In the genomic region with DNA sequence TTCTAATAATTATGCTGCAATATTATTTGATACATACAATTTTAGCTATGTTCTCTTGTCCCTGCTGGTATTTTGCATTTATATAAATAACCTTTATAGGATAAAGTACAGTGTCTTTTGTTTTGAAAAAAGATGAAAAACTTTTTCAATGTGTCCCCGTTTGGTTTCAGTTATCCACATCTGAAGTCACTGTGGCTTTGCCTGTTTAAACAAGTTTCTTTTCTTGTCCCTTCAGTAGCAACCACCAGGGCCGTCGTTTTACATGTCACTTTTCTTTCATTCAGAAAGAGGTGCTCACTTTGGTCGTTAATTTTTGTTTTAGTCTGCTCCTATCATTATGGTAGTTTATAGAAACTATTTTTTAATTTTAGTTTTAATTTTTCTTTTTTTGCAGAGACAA, we compare ENCODE assay signal across 18 cellular contexts.
"Had no signal": no experiment of that assay in that cellular context is flagged by ENCODE, and none has a peak within 500 bp of the region (broad histone marks: within the 10 kb centered on the region; RNA-seq: fewer than 3 reads in every experiment).

No MANE protein-coding gene starts in this region.

- H3K27me3 ChIP-seq: spleen, testis, uterus had no signal

- H3K27ac Mint-ChIP-seq: activated T-helper 1 cell treated with anti-CD3 and anti-CD28 coated beads, Interleukin-12 subunit alpha, Interleukin-12 subunit beta, Interleukin-2, Interleukin-4 antibody, amounts not matched to agents 30 ng/mL and 10 ng/mL and 1 ng/mL, durations not matched to agents 14 hours and 24 hours and 36 hours had no signal

- ATAC-seq: left lobe of liver had no signal

- DNase-seq: activated CD4-positive, alpha-beta T cell treated with anti-CD3 and anti-CD28 coated beads, Interleukin-2, amount 50 U/mL, for 48 hours; activated CD4-positive, CD25-positive, alpha-beta regulatory T cell treated with anti-CD3 and anti-CD28 coated beads, Interleukin-2, amount 50 U/mL, for 72 hours; activated gamma-delta T cell treated with Interleukin-2 at 50 U/mL for 16 hours; cortex of kidney; erythroblast; foreskin fibroblast; kidney; naive B cell; spleen; stimulated activated CD4-positive, alpha-beta T cell treated with anti-CD3 and anti-CD28 coated beads, Interleukin-4, amount 100 ng/mL, for 1 hour; testis; trophoblast cell; uterus; WERI-Rb-1 had no signal

- H3K4me3 Mint-ChIP-seq: activated T-helper 1 cell treated with anti-CD3 and anti-CD28 coated beads, Interleukin-12 subunit alpha, Interleukin-12 subunit beta, Interleukin-2, Interleukin-4 antibody, amounts not matched to agents 30 ng/mL and 10 ng/mL and 1 ng/mL, durations not matched to agents 14 hours and 24 hours and 36 hours; naive B cell had no signal

- H3K9me3 ChIP-seq: prostate gland, testis, uterus had no signal

- H3K27me3 Mint-ChIP-seq: naive B cell had no signal

- H3K36me3 ChIP-seq: prostate gland, uterus, WERI-Rb-1 had no signal

- H3K4me1 ChIP-seq: prostate gland, testis, uterus had no signal

- H3K27ac ChIP-seq: prostate gland, spleen, testis, uterus, WERI-Rb-1 had no signal

- H3K4me3 ChIP-seq: lung, prostate gland, spleen, testis, uterus had no signal
